ENCODE assay signal across 8 cellular contexts in genomic region chr4:153154010-153154975, GRCh38. TPM values are rescaled to one million over a fixed set of nuclear protein-coding genes. Genes with fewer than 3 reads are reported as not detected.
A peak's percentile ranks its signal among the peaks of the same experiment; 100 is the strongest.
DNase-seq lines count a peak whose midpoint lies in the region; ATAC-seq and TF ChIP-seq lines count a peak whose summit lies in the region.

No MANE protein-coding gene starts in this region.

- peak overlapping the region; percentile 10 for H2AFZ ChIP-seq in neuron (ENCODE audit: low read depth, low read length)

- no peaks in the 10 kb centered on the region for H3K9me3 ChIP-seq in BLaER1 treated with 17β-estradiol and CSF1 and Interleukin-3, amounts not matched to agents 10 nM and 100 nM (replicated peaks in 1 of 11)
- H3K9me3 ChIP-seq in endocrine pancreas (ENCODE audit: control insufficient read depth, low read length) = no peaks in the 10 kb centered on the region
- H3K9me3 ChIP-seq in neuron (ENCODE audit: low read length) = no peaks in the 10 kb centered on the region

- POLR2A ChIA-PET in RWPE1 (lab: Yijun Ruan, JAX; ENCODE audit: low non-redundant PET) = no interaction called here

- H3K4me2 ChIP-seq in BLaER1 treated with 17β-estradiol and CSF1 and Interleukin-3, amounts not matched to agents 10 nM and 100 nM = peak overlapping the region; percentile 87 to 99 (median 95)

- CTCF ChIA-PET in RWPE1 (lab: Yijun Ruan, JAX) = interaction anchor here (0.6 kb wide), 1 partner anchor 125 kb away, joined by 3 read pairs; no protein-coding TSS in a partner anchor

- peaks cover 44 to 73% (median 61%) of the 10 kb centered on the region in 10 experiments for H3K4me1 ChIP-seq in BLaER1 treated with 17β-estradiol and CSF1 and Interleukin-3, amounts not matched to agents 10 nM and 100 nM
- H3K4me1 ChIP-seq in endocrine pancreas (ENCODE audit: control insufficient read depth, insufficient read depth, low read length) (peaks cover 8% of the 10 kb centered on the region), neuron (ENCODE audit: insufficient read depth, low read length) (peaks cover 25% of the 10 kb centered on the region)

- TF ChIP-seq CTCF in HFF-Myc (IDR thresholded peaks at IDR 0.05; ENCODE audit: low read depth, low read length, missing control alignments) (no peak), RWPE1 (conservative IDR thresholded peaks at IDR 0.05; ENCODE audit: low read depth) (no peak)

- 0 out of 22 replicates have a peak, but pooled peaks cover 0 to 7% (median 0%) of the 10 kb centered on the region in 11 experiments for H4K20me1 ChIP-seq in BLaER1 treated with 17β-estradiol and CSF1 and Interleukin-3, amounts not matched to agents 10 nM and 100 nM

- H3K36me3 ChIP-seq in BLaER1 treated with 17β-estradiol and CSF1 and Interleukin-3, amounts not matched to agents 10 nM and 100 nM = no peaks in the 10 kb centered on the region
- H3K36me3 ChIP-seq in endocrine pancreas (ENCODE audit: control insufficient read depth, insufficient read depth, low read length) (no peaks in the 10 kb centered on the region), neuron (ENCODE audit: insufficient read depth, low read length) (peaks cover 10% of the 10 kb centered on the region)

- DNase-seq in HFF-Myc (ENCODE audit: extremely low read depth, low read depth) = no peak
- DNase-seq in RWPE1 (ENCODE audit: low spot score) = peak; percentile 24
- no peak for DNase-seq in posterior vena cava (ENCODE audit: low spot score)
- DNase-seq in SKM-1 (lab: John Stamatoyannopoulos, UW; ENCODE audit: unreplicated experiment) = no peak

- intact Hi-C loops in posterior vena cava (cut with DNase I) = no loop called here

- peak overlapping the region; percentile 26 to 86 (median 79); a peak in 21 of 22 replicates for H3K9ac ChIP-seq in BLaER1 treated with 17β-estradiol and CSF1 and Interleukin-3, amounts not matched to agents 10 nM and 100 nM
- H3K9ac ChIP-seq in endocrine pancreas (ENCODE audit: control insufficient read depth, insufficient read depth, low read length) = peak overlapping the region; percentile 61

- H3K4me3 ChIP-seq in BLaER1 treated with 17β-estradiol and CSF1 and Interleukin-3, amounts not matched to agents 10 nM and 100 nM = peak overlapping the region; percentile 56 to 74 (median 64)
- H3K4me3 ChIP-seq in HFF-Myc (replicated peaks; ENCODE audit: low read depth, low read length) (peak overlapping the region; percentile 52), endocrine pancreas (ENCODE audit: control insufficient read depth, insufficient read depth, low read length) (peak overlapping the region; percentile 71), neuron (ENCODE audit: low read length) (peak overlapping the region; percentile 68)

- H3K27me3 ChIP-seq in BLaER1 treated with 17β-estradiol and CSF1 and Interleukin-3, amounts not matched to agents 10 nM and 100 nM = peaks cover 0 to 20% (median 0%) of the 10 kb centered on the region in 11 experiments; a peak in 4 of 22 replicates
- H3K27me3 ChIP-seq in endocrine pancreas (ENCODE audit: control insufficient read depth, insufficient read depth, low read length) (no peaks in the 10 kb centered on the region), neuron (ENCODE audit: insufficient read depth, low read length) (no peaks in the 10 kb centered on the region)

- no peak for ATAC-seq in GM18520 (IDR thresholded peaks at IDR 0.05; ENCODE audit: unreplicated experiment)

- peak overlapping the region in 10 of 11 experiments; percentile 45 to 86 (median 82); a peak in 19 of 22 replicates for H3K27ac ChIP-seq in BLaER1 treated with 17β-estradiol and CSF1 and Interleukin-3, amounts not matched to agents 10 nM and 100 nM
- H3K27ac ChIP-seq in RWPE1 = peak overlapping the region; percentile 74

RNA-seq across cellular contexts. Expression of gene TRIM2, which starts 50.0 kb away (rescaled TPM):
- 10 to 100 TPM; 28.2 to 29.1 TPM for total RNA-seq in posterior vena cava
